ENCODE assay signal across 20 cellular contexts in the genomic region with DNA sequence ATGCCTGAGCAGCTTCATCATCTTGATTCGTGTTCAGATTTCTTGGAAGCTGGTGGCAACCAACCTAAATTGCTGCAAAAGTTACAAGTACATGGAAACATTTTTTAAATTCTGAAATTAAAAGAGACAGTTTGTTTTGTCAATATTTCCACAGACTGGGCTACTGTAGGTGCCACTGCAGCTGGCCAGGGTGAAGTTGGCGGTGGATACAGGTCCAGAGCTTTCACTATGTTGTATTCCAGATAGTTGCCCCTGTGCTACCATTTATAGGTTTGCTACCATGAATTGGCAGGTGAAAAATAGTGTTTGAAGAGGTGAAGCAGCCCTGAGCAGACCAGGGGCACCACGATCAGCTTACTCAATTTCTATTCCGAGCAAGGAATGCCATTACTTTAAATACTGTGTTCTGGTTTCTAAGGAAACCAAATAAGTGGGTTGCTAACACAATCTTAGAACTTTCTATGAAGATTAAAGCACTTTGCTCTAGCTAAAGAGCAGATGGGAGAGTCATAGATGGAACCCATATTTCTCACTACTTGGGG. TPM values are rescaled to one million over a fixed set of nuclear protein-coding genes. Genes with fewer than 3 reads are reported as not detected.
DNase-seq lines count a peak whose midpoint lies in the region; ATAC-seq and TF ChIP-seq lines count a peak whose summit lies in the region.
"Had no signal": no experiment of that assay in that cellular context is flagged by ENCODE, and none has a peak within 500 bp of the region (broad histone marks: within the 10 kb centered on the region; RNA-seq: fewer than 3 reads in every experiment).

No MANE protein-coding gene starts in this region.

- H3K27me3 ChIP-seq in heart left ventricle (no peaks in the 10 kb centered on the region), left ventricle myocardium inferior (ENCODE audit: low read depth) (no peaks in the 10 kb centered on the region), dorsolateral prefrontal cortex (no peaks in the 10 kb centered on the region)
- H3K27me3 ChIP-seq: cardiac muscle cell had no signal

- no peaks in the 10 kb centered on the region for H3K9me3 ChIP-seq in heart left ventricle
- no peaks in the 10 kb centered on the region for H3K9me3 ChIP-seq in left ventricle myocardium inferior (replicated peaks)

- TF ChIP-seq CTCF in heart left ventricle (IDR thresholded peaks at IDR 0.05), result no peak
- no peak for TF ChIP-seq CTCF in left ventricle myocardium inferior (IDR thresholded peaks at IDR 0.05; ENCODE audit: borderline replicate concordance)
- no peak for TF ChIP-seq CTCF in dorsolateral prefrontal cortex (IDR thresholded peaks at IDR 0.05 in 54 of 56, conservative IDR thresholded peaks at IDR 0.05 in 2 of 56; ENCODE audit: low read depth in 1 of 56, partially characterized antibody in 56 of 56)
- no peak for TF ChIP-seq CTCF in omental fat pad (IDR thresholded peaks at IDR 0.05)

- intact Hi-C loops in heart left ventricle (cut with DNase I), result no loop called here
- intact Hi-C loops in left ventricle myocardium inferior (cut with micrococcal nuclease), result no loop called here
- intact Hi-C loops in dorsolateral prefrontal cortex (cut with DNase I), result no loop called here

- H3K27ac ChIP-seq in heart left ventricle (peak overlapping the region in 4 of 12 donors; percentile 5 to 62 (median 36)), left ventricle myocardium inferior (replicated peaks) (no peak overlapping the region), dorsolateral prefrontal cortex (peak overlapping the region in 32 of 59 donors; percentile 4 to 60 (median 40)), substantia nigra (ENCODE audit: low read depth, low read length, poor library complexity, severe bottlenecking) (no peak overlapping the region)
- H3K27ac ChIP-seq: cardiac muscle cell had no signal

- peaks cover 0 to 21% (median 8%) of the 10 kb centered on the region in 12 donors for H3K4me1 ChIP-seq in heart left ventricle
- H3K4me1 ChIP-seq in left ventricle myocardium inferior, result peaks cover 11% of the 10 kb centered on the region

- no peak for TF ChIP-seq POLR2A in heart left ventricle (IDR thresholded peaks at IDR 0.05)

- H3K36me3 ChIP-seq in heart left ventricle, result peaks cover 0 to 21% (median 14%) of the 10 kb centered on the region in 9 donors
- peaks cover 5% of the 10 kb centered on the region for H3K36me3 ChIP-seq in left ventricle myocardium inferior

- peak; percentile 39 to 55 (median 47) for ATAC-seq in heart left ventricle
- ATAC-seq in omental fat pad (ENCODE audit: low FRiP score), result peak; percentile 74
- ATAC-seq in GM19467 (IDR thresholded peaks at IDR 0.05; ENCODE audit: unreplicated experiment), result no peak
- ATAC-seq: activated naive CD4-positive, alpha-beta T cell treated with anti-CD3 and anti-CD28 coated beads, Interleukin-2, amount 50 U/mL, for 72 hours; activated T-cell treated with anti-CD3 and anti-CD28 coated beads, Interleukin-2, amount 50 U/mL, for 4 hours had no signal

- 43 to 58% (median 51%) methylated on average over 4 of the region's 4 CpGs for WGBS in heart left ventricle, 4 donors

- DNase-seq in heart left ventricle, result no peak
- DNase-seq in left ventricle myocardium inferior, result no peak
- DNase-seq in dorsolateral prefrontal cortex, result no peak
- no peak for DNase-seq in omental fat pad (ENCODE audit: low spot score)
- DNase-seq in NCI-H226, result no peak
- DNase-seq in substantia nigra (lab: John Stamatoyannopoulos, UW), result no peak
- no peak for DNase-seq in activated CD8-positive, alpha-beta memory T cell treated with anti-CD3 and anti-CD28 coated beads, Interleukin-2, amount 50 U/mL, for 4 hours
- DNase-seq: activated T-cell treated with anti-CD3 and anti-CD28 coated beads, Interleukin-2, amount 50 U/mL, for 4 hours; CD4-positive, CD25-positive, alpha-beta regulatory T cell; DMS53; effector CD4-positive, alpha-beta T cell; H7; NCI-H1105; NCI-H748 treated with DMSO at 0.1 percent for 48 hours; nucleus accumbens; stimulated activated CD4-positive, alpha-beta T cell treated with anti-CD3 and anti-CD28 coated beads, Interleukin-4, amount 100 ng/mL, for 1 hour; T1000 had no signal

- H3K4me3 ChIP-seq in heart left ventricle, result no peak overlapping the region
- no peak overlapping the region for H3K4me3 ChIP-seq in left ventricle myocardium inferior
- H3K4me3 ChIP-seq in dorsolateral prefrontal cortex, result peak overlapping the region in 1 of 59 donors; percentile 9
- H3K4me3 ChIP-seq: cardiac muscle cell had no signal

RNA-seq across cellular contexts. Expression of gene SHC4, which starts 21.2 kb away (rescaled TPM):
- total RNA-seq in heart left ventricle (1 to 10 TPM; 1.8 to 4.1 (median 2.6) TPM), left ventricle myocardium inferior (3.3 TPM), dorsolateral prefrontal cortex (10 to 100 TPM in 97 of 120 experiments, 1 to 10 TPM in 23; 4.1 to 69.2 (median 16.4) TPM), omental fat pad (1 to 10 TPM in 2 of 4 donors, under 1 TPM in 1, not detected in 1; 0.48 to 2.2 (median 1.2) TPM)
- 1 to 10 TPM; 1.3 to 1.5 TPM for polyA plus RNA-seq in heart left ventricle
- total RNA-seq: CD4-positive, CD25-positive, alpha-beta regulatory T cell had no signal
- polyA plus RNA-seq: CD4-positive, CD25-positive, alpha-beta regulatory T cell had no signal

Comparison
In these comparisons a context has a peak if more than half of its experiments do, and no peak if none do; other contexts are left out.
1. H3K27ac ChIP-seq: peak in dorsolateral prefrontal cortex (32 of 59); none in left ventricle myocardium inferior (single experiment) and substantia nigra (single experiment).